In the genomic region with DNA sequence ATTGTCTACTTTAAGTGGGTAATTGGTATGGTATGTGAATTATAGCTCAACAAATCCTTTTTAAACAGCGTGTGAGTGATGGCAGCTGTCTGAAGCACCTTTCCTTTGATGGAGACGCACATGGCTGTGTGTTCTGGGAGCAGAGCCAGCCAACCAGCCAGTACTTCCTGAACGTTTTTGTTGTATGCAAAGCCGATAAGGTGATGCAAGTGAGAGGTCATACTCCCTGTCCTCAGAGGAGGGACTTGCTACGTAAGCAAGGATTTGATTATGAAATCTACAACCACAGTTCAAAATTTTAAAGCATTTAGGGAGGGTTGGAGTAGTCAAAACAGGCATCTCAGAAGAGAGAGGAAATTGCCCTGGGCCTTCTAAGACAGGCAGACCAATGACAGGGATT, we compare ENCODE assay signal across 1 cellular context.
TF ChIP-seq lines count a peak whose summit lies in the region.

No MANE protein-coding gene starts in this region.

TF ChIP-seq in K562, 482 proteins besides CTCF, POLR2A, EP300 and RAD21 (continued from another document):
- TF ChIP-seq ETV1 (tag; conservative IDR thresholded peaks at IDR 0.05; ENCODE audit: low read depth), result peak; percentile 58; the same call in 1 of the 2 replicates
- TF ChIP-seq, protein P1, sequence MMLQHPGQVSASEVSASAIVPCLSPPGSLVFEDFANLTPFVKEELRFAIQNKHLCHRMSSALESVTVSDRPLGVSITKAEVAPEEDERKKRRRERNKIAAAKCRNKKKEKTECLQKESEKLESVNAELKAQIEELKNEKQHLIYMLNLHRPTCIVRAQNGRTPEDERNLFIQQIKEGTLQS (IDR thresholded peaks at IDR 0.05), result peak; percentile 88
- TF ChIP-seq, protein P1 (CRISPR knock-in tag; conservative IDR thresholded peaks at IDR 0.05), result no peak
- TF ChIP-seq HNRNPLL (IDR thresholded peaks at IDR 0.05; ENCODE audit: low read depth, low read length, poor library complexity, severe bottlenecking), result no peak
- TF ChIP-seq JUN (IDR thresholded peaks at IDR 0.05; ENCODE audit: borderline replicate concordance, low read depth, low read length), result 0 out of 2 replicates have a peak, but pooled peaks have one; percentile 7
- TF ChIP-seq JUN (CRISPR knock-in tag; IDR thresholded peaks at IDR 0.05; ENCODE audit: borderline replicate concordance), result no peak
- TF ChIP-seq YBX1 (IDR thresholded peaks at IDR 0.05), result no peak
- no peak for TF ChIP-seq NR2C2 (CRISPR knock-in tag; IDR thresholded peaks at IDR 0.05)
- TF ChIP-seq NR2C2 (tag; IDR thresholded peaks at IDR 0.05), result peak; percentile 85
- TF ChIP-seq CREM (IDR thresholded peaks at IDR 0.05; ENCODE audit: low read depth), result 0 out of 2 replicates have a peak, but pooled peaks have one; percentile 28
- TF ChIP-seq CEBPG (CRISPR knock-in tag; IDR thresholded peaks at IDR 0.05), result peak; percentile 73
- peak; percentile 88 to 97 for TF ChIP-seq CEBPG (tag; conservative IDR thresholded peaks at IDR 0.05 in 1 of 2, IDR thresholded peaks at IDR 0.05 in 1 of 2)
- TF ChIP-seq, protein P2, sequence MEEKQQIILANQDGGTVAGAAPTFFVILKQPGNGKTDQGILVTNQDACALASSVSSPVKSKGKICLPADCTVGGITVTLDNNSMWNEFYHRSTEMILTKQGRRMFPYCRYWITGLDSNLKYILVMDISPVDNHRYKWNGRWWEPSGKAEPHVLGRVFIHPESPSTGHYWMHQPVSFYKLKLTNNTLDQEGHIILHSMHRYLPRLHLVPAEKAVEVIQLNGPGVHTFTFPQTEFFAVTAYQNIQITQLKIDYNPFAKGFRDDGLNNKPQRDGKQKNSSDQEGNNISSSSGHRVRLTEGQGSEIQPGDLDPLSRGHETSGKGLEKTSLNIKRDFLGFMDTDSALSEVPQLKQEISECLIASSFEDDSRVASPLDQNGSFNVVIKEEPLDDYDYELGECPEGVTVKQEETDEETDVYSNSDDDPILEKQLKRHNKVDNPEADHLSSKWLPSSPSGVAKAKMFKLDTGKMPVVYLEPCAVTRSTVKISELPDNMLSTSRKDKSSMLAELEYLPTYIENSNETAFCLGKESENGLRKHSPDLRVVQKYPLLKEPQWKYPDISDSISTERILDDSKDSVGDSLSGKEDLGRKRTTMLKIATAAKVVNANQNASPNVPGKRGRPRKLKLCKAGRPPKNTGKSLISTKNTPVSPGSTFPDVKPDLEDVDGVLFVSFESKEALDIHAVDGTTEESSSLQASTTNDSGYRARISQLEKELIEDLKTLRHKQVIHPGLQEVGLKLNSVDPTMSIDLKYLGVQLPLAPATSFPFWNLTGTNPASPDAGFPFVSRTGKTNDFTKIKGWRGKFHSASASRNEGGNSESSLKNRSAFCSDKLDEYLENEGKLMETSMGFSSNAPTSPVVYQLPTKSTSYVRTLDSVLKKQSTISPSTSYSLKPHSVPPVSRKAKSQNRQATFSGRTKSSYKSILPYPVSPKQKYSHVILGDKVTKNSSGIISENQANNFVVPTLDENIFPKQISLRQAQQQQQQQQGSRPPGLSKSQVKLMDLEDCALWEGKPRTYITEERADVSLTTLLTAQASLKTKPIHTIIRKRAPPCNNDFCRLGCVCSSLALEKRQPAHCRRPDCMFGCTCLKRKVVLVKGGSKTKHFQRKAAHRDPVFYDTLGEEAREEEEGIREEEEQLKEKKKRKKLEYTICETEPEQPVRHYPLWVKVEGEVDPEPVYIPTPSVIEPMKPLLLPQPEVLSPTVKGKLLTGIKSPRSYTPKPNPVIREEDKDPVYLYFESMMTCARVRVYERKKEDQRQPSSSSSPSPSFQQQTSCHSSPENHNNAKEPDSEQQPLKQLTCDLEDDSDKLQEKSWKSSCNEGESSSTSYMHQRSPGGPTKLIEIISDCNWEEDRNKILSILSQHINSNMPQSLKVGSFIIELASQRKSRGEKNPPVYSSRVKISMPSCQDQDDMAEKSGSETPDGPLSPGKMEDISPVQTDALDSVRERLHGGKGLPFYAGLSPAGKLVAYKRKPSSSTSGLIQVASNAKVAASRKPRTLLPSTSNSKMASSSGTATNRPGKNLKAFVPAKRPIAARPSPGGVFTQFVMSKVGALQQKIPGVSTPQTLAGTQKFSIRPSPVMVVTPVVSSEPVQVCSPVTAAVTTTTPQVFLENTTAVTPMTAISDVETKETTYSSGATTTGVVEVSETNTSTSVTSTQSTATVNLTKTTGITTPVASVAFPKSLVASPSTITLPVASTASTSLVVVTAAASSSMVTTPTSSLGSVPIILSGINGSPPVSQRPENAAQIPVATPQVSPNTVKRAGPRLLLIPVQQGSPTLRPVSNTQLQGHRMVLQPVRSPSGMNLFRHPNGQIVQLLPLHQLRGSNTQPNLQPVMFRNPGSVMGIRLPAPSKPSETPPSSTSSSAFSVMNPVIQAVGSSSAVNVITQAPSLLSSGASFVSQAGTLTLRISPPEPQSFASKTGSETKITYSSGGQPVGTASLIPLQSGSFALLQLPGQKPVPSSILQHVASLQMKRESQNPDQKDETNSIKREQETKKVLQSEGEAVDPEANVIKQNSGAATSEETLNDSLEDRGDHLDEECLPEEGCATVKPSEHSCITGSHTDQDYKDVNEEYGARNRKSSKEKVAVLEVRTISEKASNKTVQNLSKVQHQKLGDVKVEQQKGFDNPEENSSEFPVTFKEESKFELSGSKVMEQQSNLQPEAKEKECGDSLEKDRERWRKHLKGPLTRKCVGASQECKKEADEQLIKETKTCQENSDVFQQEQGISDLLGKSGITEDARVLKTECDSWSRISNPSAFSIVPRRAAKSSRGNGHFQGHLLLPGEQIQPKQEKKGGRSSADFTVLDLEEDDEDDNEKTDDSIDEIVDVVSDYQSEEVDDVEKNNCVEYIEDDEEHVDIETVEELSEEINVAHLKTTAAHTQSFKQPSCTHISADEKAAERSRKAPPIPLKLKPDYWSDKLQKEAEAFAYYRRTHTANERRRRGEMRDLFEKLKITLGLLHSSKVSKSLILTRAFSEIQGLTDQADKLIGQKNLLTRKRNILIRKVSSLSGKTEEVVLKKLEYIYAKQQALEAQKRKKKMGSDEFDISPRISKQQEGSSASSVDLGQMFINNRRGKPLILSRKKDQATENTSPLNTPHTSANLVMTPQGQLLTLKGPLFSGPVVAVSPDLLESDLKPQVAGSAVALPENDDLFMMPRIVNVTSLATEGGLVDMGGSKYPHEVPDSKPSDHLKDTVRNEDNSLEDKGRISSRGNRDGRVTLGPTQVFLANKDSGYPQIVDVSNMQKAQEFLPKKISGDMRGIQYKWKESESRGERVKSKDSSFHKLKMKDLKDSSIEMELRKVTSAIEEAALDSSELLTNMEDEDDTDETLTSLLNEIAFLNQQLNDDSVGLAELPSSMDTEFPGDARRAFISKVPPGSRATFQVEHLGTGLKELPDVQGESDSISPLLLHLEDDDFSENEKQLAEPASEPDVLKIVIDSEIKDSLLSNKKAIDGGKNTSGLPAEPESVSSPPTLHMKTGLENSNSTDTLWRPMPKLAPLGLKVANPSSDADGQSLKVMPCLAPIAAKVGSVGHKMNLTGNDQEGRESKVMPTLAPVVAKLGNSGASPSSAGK (IDR thresholded peaks at IDR 0.05), result peak; percentile 95
- TF ChIP-seq POLR2H (tag; IDR thresholded peaks at IDR 0.05; ENCODE audit: low read depth), result peak; percentile 67; the same call in 1 of the 2 replicates
- peak; percentile 97 for TF ChIP-seq ZNF589 (CRISPR knock-in tag; IDR thresholded peaks at IDR 0.05; ENCODE audit: low read depth)
- peak; percentile 20; the same call in 1 of the 2 replicates for TF ChIP-seq EP400 (IDR thresholded peaks at IDR 0.05)
- TF ChIP-seq, protein P3, sequence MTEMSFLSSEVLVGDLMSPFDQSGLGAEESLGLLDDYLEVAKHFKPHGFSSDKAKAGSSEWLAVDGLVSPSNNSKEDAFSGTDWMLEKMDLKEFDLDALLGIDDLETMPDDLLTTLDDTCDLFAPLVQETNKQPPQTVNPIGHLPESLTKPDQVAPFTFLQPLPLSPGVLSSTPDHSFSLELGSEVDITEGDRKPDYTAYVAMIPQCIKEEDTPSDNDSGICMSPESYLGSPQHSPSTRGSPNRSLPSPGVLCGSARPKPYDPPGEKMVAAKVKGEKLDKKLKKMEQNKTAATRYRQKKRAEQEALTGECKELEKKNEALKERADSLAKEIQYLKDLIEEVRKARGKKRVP (CRISPR knock-in tag; IDR thresholded peaks at IDR 0.05), result peak; percentile 73; the same call in 1 of the 2 replicates
- TF ChIP-seq, protein P4, sequence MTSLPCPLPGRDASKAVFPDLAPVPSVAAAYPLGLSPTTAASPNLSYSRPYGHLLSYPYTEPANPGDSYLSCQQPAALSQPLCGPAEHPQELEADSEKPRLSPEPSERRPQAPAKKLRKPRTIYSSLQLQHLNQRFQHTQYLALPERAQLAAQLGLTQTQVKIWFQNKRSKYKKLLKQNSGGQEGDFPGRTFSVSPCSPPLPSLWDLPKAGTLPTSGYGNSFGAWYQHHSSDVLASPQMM (CRISPR knock-in tag; IDR thresholded peaks at IDR 0.05), result no peak
- TF ChIP-seq, protein P5, sequence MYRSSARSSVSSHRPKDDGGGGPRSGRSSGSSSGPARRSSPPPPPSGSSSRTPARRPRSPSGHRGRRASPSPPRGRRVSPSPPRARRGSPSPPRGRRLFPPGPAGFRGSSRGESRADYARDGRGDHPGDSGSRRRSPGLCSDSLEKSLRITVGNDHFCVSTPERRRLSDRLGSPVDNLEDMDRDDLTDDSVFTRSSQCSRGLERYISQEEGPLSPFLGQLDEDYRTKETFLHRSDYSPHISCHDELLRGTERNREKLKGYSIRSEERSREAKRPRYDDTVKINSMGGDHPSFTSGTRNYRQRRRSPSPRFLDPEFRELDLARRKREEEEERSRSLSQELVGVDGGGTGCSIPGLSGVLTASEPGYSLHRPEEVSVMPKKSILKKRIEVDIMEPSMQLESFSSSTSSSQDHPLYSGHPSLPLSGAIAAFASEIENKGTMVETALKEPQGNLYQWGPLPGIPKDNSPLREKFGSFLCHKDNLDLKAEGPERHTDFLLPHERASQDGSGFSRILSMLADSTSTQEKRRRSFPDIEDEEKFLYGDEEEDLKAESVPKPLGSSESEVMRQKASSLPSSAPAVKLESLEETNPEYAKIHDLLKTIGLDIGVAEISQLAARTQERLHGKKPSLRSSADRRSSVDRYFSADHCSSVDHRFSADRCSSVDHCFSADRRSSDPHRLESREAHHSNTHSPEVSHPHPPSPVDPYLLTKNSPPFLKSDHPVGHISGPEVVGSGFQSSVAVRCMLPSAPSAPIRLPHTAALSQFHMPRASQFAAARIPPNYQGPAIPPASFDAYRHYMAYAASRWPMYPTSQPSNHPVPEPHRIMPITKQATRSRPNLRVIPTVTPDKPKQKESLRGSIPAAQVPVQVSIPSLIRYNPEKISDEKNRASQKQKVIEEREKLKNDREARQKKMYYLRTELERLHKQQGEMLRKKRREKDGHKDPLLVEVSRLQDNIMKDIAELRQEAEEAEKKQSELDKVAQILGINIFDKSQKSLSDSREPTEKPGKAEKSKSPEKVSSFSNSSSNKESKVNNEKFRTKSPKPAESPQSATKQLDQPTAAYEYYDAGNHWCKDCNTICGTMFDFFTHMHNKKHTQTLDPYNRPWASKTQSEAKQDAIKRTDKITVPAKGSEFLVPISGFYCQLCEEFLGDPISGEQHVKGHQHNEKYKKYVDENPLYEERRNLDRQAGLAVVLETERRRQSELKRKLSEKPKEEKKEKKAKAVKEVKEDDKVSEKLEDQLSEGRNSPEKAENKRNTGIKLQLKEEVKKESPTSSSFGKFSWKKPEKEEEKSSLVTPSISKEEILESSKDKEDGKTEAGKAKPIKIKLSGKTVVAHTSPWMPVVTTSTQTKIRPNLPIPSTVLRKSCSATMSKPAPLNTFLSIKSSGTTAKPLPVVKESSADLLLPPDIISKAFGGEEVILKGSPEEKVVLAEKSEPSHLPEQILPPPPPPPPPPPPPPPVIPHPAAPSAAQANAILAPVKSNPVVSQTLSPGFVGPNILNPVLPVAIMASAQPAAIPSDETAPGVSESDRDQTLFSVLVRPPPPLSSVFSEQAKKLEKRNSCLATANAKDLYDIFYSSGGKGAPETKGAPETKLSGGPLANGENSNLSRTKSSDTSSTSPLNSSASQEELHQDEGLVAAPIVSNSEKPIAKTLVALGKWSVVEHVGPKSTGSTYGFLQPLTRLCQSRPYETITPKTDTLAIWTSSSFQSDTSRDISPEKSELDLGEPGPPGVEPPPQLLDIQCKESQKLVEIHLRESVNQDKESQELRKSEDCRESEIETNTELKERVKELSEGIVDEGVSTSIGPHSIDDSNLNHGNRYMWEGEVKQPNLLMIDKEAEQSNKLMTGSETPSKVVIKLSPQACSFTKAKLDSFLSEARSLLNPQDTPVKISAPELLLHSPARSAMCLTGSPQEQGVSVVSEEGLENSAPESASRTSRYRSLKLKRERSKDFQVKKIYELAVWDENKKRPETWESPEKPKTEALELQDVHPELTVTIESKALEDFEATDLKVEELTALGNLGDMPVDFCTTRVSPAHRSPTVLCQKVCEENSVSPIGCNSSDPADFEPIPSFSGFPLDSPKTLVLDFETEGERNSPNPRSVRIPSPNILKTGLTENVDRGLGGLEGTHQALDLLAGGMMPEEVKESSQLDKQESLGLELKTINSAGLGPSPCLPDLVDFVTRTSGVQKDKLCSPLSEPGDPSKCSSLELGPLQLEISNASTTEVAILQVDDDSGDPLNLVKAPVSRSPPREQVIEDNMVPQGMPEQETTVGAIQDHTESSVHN (IDR thresholded peaks at IDR 0.05; ENCODE audit: borderline replicate concordance in 1 of 2, low read depth in 1 of 2), result peak in 1 of 2 experiments; percentile 62; a peak in 1 of 4 replicates
- peak; percentile 63 for TF ChIP-seq CTBP1 (IDR thresholded peaks at IDR 0.05; ENCODE audit: borderline replicate concordance)
- no peak for TF ChIP-seq NR2C1 (IDR thresholded peaks at IDR 0.05)
- peak; percentile 71 for TF ChIP-seq NR2C1 (tag; IDR thresholded peaks at IDR 0.05)
- peak; percentile 54 for TF ChIP-seq GABPA (tag; conservative IDR thresholded peaks at IDR 0.05; ENCODE audit: low read depth)
- peak; percentile 59; the same call in 1 of the 2 replicates for TF ChIP-seq JUND (IDR thresholded peaks at IDR 0.05; ENCODE audit: borderline replicate concordance, low read depth, low read length)
- no peak; the same call in 2 of the 3 replicates for TF ChIP-seq JUND (tag; IDR thresholded peaks at IDR 0.05; ENCODE audit: borderline replicate concordance, low read depth, low read length)
- TF ChIP-seq NRF1 (conservative IDR thresholded peaks at IDR 0.05 in 1 of 2, IDR thresholded peaks at IDR 0.05 in 1 of 2), result peak; percentile 22; a peak in 1 of 4 replicates
- TF ChIP-seq L3MBTL2 (IDR thresholded peaks at IDR 0.05), result peak; percentile 99
